9 cellular contexts compared by ENCODE assay signal in genomic region chr10:116567335-116567734, GRCh38. TPM values are rescaled to one million over a fixed set of nuclear protein-coding genes. Genes with fewer than 3 reads are reported as not detected.
"Had no signal": no experiment of that assay in that cellular context is flagged by ENCODE, and none has a peak within 500 bp of the region (broad histone marks: within the 10 kb centered on the region; RNA-seq: fewer than 3 reads in every experiment).

No MANE protein-coding gene starts in this region.

- H3K4me3 ChIP-seq: GM23248, HAP-1, K562 had no signal

- H2AFZ ChIP-seq: GM23248 had no signal

- H3K27ac ChIP-seq: GM23248 had no signal

- DNase-seq: GM23248, GOT3, H7, KG1 had no signal

- H3K4me1 ChIP-seq: HAP-1 had no signal

- H3K9ac ChIP-seq: GM23248 had no signal

- H3K36me3 ChIP-seq: HAP-1 had no signal

- H3K9me3 ChIP-seq: HAP-1 had no signal

- ATAC-seq: HCT116, K562 had no signal

RNA-seq across cellular contexts. Expression of gene PNLIP, which starts 21.6 kb away (rescaled TPM):
- total RNA-seq: GM23248, H4, H7, HT-29 had no signal
- polyA plus RNA-seq: GM23248, K562 had no signal

RNA-seq across cellular contexts. Expression of gene PNLIPRP1, which starts 23.4 kb away (rescaled TPM):
- total RNA-seq: GM23248, H4, H7, HT-29 had no signal
- polyA plus RNA-seq: GM23248, K562 had no signal

RNA-seq across cellular contexts. Expression of gene PNLIPRP2, which starts 53.4 kb away (rescaled TPM):
- total RNA-seq: GM23248, H4, H7, HT-29 had no signal
- polyA plus RNA-seq: GM23248, K562 had no signal
